Comparison of ENCODE assay signal across 9 cellular contexts in genomic region chr1:51535006-51535592, GRCh38. TPM values are rescaled to one million over a fixed set of nuclear protein-coding genes. Genes with fewer than 3 reads are reported as not detected.
DNase-seq lines count a peak whose midpoint lies in the region; FAIRE-seq and TF ChIP-seq lines count a peak whose summit lies in the region.
"Had no signal": no experiment of that assay in that cellular context is flagged by ENCODE, and none has a peak within 500 bp of the region (broad histone marks: within the 10 kb centered on the region; RNA-seq: fewer than 3 reads in every experiment).

No MANE protein-coding gene starts in this region.

- DNase-seq in stimulated activated CD4-positive, alpha-beta T cell treated with anti-CD3 and anti-CD28 coated beads, Interleukin-15, amount 100 ng/mL, for 24 hours, result peak; percentile 20
- DNase-seq in stimulated activated CD4-positive, alpha-beta T cell treated with anti-CD3 and anti-CD28 coated beads, Interleukin-1b, Interleukin-23, amount 100 ng/mL, for 48 hours, result no peak
- DNase-seq in MM.1S (peak; percentile 61), endodermal cell (peak; percentile 76), mesendoderm (peak; percentile 81), urothelium cell line (ENCODE audit: low spot score) (peak; percentile 64), cortex of kidney (lab: John Stamatoyannopoulos, UW) (no peak)

- H3K27me3 Mint-ChIP-seq in endodermal cell (ENCODE audit: insufficient read depth), result no peaks in the 10 kb centered on the region

- H3K4me1 ChIP-seq in MM.1S (ENCODE audit: low read length) (peaks cover 7% of the 10 kb centered on the region; the same call in 1 of the 2 replicates), endodermal cell (ENCODE audit: control insufficient read depth, insufficient read depth, low read length) (no peaks in the 10 kb centered on the region), mesendoderm (ENCODE audit: control insufficient read depth, low read depth, low read length) (no peaks in the 10 kb centered on the region)

- H3K9me3 Mint-ChIP-seq in endodermal cell, result peaks cover 8% of the 10 kb centered on the region

- no peak for FAIRE-seq in urothelium cell line (lab: Jason Lieb, UNC)

- no peak overlapping the region for H2BK5ac ChIP-seq in mesendoderm (ENCODE audit: low read length)

- H2AFZ ChIP-seq in MM.1S (ENCODE audit: low read length), result peak overlapping the region; percentile 51; the same call in 1 of the 2 replicates

- H3K4ac ChIP-seq in mesendoderm (ENCODE audit: low read depth, low read length), result no peak overlapping the region

- H3K4me2 ChIP-seq in MM.1S (ENCODE audit: low read depth, low read length) (no peak overlapping the region), mesendoderm (ENCODE audit: low read length) (no peak overlapping the region)

- H3K56ac ChIP-seq in mesendoderm (ENCODE audit: low read length), result no peak overlapping the region

- H3K27me3 ChIP-seq in MM.1S (replicated peaks; ENCODE audit: insufficient read depth, low read length) (no peaks in the 10 kb centered on the region), endodermal cell (ENCODE audit: control insufficient read depth, insufficient read depth, low read length, poor library complexity, severe bottlenecking) (no peaks in the 10 kb centered on the region), mesendoderm (ENCODE audit: insufficient read depth, low read length, poor library complexity) (no peaks in the 10 kb centered on the region)
- H3K27me3 ChIP-seq: neutrophil had no signal

- H3K36me3 ChIP-seq in MM.1S (replicated peaks; ENCODE audit: insufficient read depth, low read length), result no peaks in the 10 kb centered on the region
- H3K36me3 ChIP-seq in endodermal cell (ENCODE audit: control insufficient read depth, insufficient read depth, low read length), result no peaks in the 10 kb centered on the region
- H3K36me3 ChIP-seq in mesendoderm (ENCODE audit: control insufficient read depth, insufficient read depth, low read length), result no peaks in the 10 kb centered on the region
- H3K36me3 ChIP-seq: neutrophil had no signal

- H3K27ac Mint-ChIP-seq in endodermal cell, result no peak overlapping the region

- H3K4me3 ChIP-seq in MM.1S (ENCODE audit: low read length), result no peak overlapping the region
- no peak overlapping the region for H3K4me3 ChIP-seq in endodermal cell (ENCODE audit: low read length)
- H3K4me3 ChIP-seq in mesendoderm (ENCODE audit: low read length), result no peak overlapping the region

- H2AK5ac ChIP-seq in mesendoderm (ENCODE audit: low read length), result no peak overlapping the region

- H4K20me1 ChIP-seq in MM.1S (ENCODE audit: insufficient read depth, low read length), result no peaks in the 10 kb centered on the region

- no peaks in the 10 kb centered on the region for H3F3A ChIP-seq in MM.1S (ENCODE audit: insufficient read depth, low read length)

- H4K5ac ChIP-seq in mesendoderm (ENCODE audit: low read length), result no peak overlapping the region

- H4K8ac ChIP-seq in mesendoderm (ENCODE audit: low read depth, low read length), result no peak overlapping the region

- H3K4me3 Mint-ChIP-seq in endodermal cell, result no peak overlapping the region

- H3K9ac ChIP-seq in MM.1S (ENCODE audit: low read length), result no peak overlapping the region
- no peak overlapping the region for H3K9ac ChIP-seq in endodermal cell (ENCODE audit: extremely low read depth, low read length, poor library complexity, severe bottlenecking)
- no peak overlapping the region for H3K9ac ChIP-seq in mesendoderm (ENCODE audit: low read length)

- no peak overlapping the region for H3K27ac ChIP-seq in MM.1S (ENCODE audit: low read length)
- peak overlapping the region; percentile 42 for H3K27ac ChIP-seq in VCaP
- H3K27ac ChIP-seq in endodermal cell (ENCODE audit: low read depth, low read length), result no peak overlapping the region
- no peak overlapping the region for H3K27ac ChIP-seq in mesendoderm (ENCODE audit: low read depth, low read length)
- H3K27ac ChIP-seq: neutrophil had no signal

- H3K79me2 ChIP-seq in MM.1S (ENCODE audit: low read length), result no peaks in the 10 kb centered on the region
- H3K79me2 ChIP-seq in mesendoderm (ENCODE audit: control insufficient read depth, insufficient read depth, low read length), result no peaks in the 10 kb centered on the region

- no peak overlapping the region for H3K18ac ChIP-seq in mesendoderm (ENCODE audit: low read length)

- no peaks in the 10 kb centered on the region for H3K9me3 ChIP-seq in MM.1S (replicated peaks; ENCODE audit: insufficient read depth, low read length)
- H3K9me3 ChIP-seq in endodermal cell (ENCODE audit: control insufficient read depth, low read length), result no peaks in the 10 kb centered on the region
- H3K9me3 ChIP-seq: neutrophil had no signal

- H3K4me1 Mint-ChIP-seq in endodermal cell, result no peaks in the 10 kb centered on the region

- 41 to 55% methylated on average over 1 to 3 of the region's 3 CpGs for WGBS in endodermal cell (ENCODE audit: insufficient coverage in 1 of 2, insufficient read length in 1 of 2), 2 experiments
- no CpG with 5 or more reads among the region's 3 CpGs for WGBS in mesendoderm (ENCODE audit: extremely low coverage, insufficient coverage, low lambda C conversion rate)

- H3K23ac ChIP-seq in mesendoderm (ENCODE audit: low read length), result no peak overlapping the region

- H2BK15ac ChIP-seq in mesendoderm (replicated peaks; ENCODE audit: low read depth), result no peak overlapping the region

- no peaks in the 10 kb centered on the region for H3K79me1 ChIP-seq in mesendoderm (ENCODE audit: low read length)

- TF ChIP-seq CTCF in MM.1S (IDR thresholded peaks at IDR 0.05; ENCODE audit: low read length) (peak; percentile 85), VCaP (conservative IDR thresholded peaks at IDR 0.05) (peak; percentile 89), endodermal cell (conservative IDR thresholded peaks at IDR 0.05) (peak; percentile 80)

- H2BK120ac ChIP-seq in mesendoderm (ENCODE audit: low read depth, low read length), result no peak overlapping the region

- no peaks in the 10 kb centered on the region for H3K36me3 Mint-ChIP-seq in endodermal cell (ENCODE audit: low read depth)

- H3K9me2 ChIP-seq in MM.1S (replicated peaks; ENCODE audit: insufficient read depth, low read length), result no peaks in the 10 kb centered on the region

RNA-seq across cellular contexts. Expression of gene EPS15, which starts 16.0 kb away (rescaled TPM):
- total RNA-seq in endodermal cell, result 10 to 100 TPM; 45.0 to 46.9 TPM
- 34.2 TPM for polyA plus RNA-seq in endodermal cell (2013, experiment 1 of 2)
- 29.3 TPM for polyA plus RNA-seq in endodermal cell (2013, experiment 2 of 2)
- 28.0 TPM for polyA plus RNA-seq in mesendoderm (2013, experiment 1 of 2)
- 29.8 TPM for polyA plus RNA-seq in mesendoderm (2013, experiment 2 of 2)

Comparison
In these comparisons a context has a peak if more than half of its experiments do, and no peak if none do; other contexts are left out.
1. DNase-seq: peak in stimulated activated CD4-positive, alpha-beta T cell treated with anti-CD3 and anti-CD28 coated beads, Interleukin-15, amount 100 ng/mL, for 24 hours (single experiment), MM.1S (single experiment), endodermal cell (single experiment), mesendoderm (single experiment) and urothelium cell line (single experiment); none in stimulated activated CD4-positive, alpha-beta T cell treated with anti-CD3 and anti-CD28 coated beads, Interleukin-1b, Interleukin-23, amount 100 ng/mL, for 48 hours (single experiment) and cortex of kidney (single experiment).
2. Peak in every context shown above with its lines, with median percentiles within 50 percentile points of each other: CTCF ChIP-seq.